Comparison of ENCODE assay signal across 8 cellular contexts in the genomic region with DNA sequence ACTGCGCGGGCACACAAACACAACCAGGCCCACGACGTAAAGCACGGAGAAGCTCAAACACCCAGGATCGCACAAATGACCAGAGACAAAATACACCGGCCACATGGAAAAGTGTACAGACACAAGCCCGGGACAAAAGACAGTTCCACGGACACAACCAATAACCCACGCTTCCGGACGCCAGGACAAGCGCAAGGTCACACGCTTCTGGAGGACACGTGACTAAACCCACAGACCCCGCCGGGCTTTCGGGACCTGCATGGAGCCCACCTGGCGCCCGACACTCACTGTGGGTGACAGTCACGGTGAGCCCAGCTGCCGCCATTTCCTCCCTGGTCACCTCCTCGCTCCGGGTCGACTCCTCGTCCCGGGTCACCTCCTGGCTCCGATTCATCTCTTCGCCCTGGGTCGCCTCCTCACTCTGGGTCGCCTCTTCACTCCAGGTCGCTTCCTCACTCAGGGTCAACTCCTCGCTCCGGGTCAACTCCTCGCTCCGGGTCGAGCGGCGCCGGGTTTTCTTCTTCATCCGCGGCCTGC. TPM values are rescaled to one million over a fixed set of nuclear protein-coding genes. Genes with fewer than 3 reads are reported as not detected.
DNase-seq lines count a peak whose midpoint lies in the region; ATAC-seq and TF ChIP-seq lines count a peak whose summit lies in the region.

No MANE protein-coding gene starts in this region.

- POLR2A ChIA-PET in activated B cell treated with CpG ODN at 0.5 μM for 24 hours (lab: Charles Lee): interaction anchor here (0.5 to 2.2 kb wide), 13 partner anchors 10 to 743 kb away, joined by 3 to 21 read pairs (median 3); partner anchors contain the start of genes B4GALT1, DNAJA1, NFX1 and NOL6

- H3K9me3 ChIP-seq in lower lobe of right lung: no peaks in the 10 kb centered on the region

- H3K9me3 Mint-ChIP-seq in activated B cell treated with CpG ODN at 0.5 μM for 24 hours: no peaks in the 10 kb centered on the region
- H3K9me3 Mint-ChIP-seq in dendritic cell treated with granulocyte-macrophage colony-stimulating factor and Interleukin-4, amounts not matched to agents 40 ng/mL and 50 ng/mL, for 4 days: no peaks in the 10 kb centered on the region

- peaks cover 69% of the 10 kb centered on the region for H3K36me3 Mint-ChIP-seq in activated B cell treated with CpG ODN at 0.5 μM for 24 hours (ENCODE audit: low read depth)
- peaks cover 90% of the 10 kb centered on the region for H3K36me3 Mint-ChIP-seq in dendritic cell treated with granulocyte-macrophage colony-stimulating factor and Interleukin-4, amounts not matched to agents 40 ng/mL and 50 ng/mL, for 4 days (ENCODE audit: low read depth)

- no peaks in the 10 kb centered on the region for H3K27me3 Mint-ChIP-seq in activated B cell treated with CpG ODN at 0.5 μM for 24 hours
- H3K27me3 Mint-ChIP-seq in dendritic cell treated with granulocyte-macrophage colony-stimulating factor and Interleukin-4, amounts not matched to agents 40 ng/mL and 50 ng/mL, for 4 days: no peaks in the 10 kb centered on the region

- intact Hi-C loops in activated B cell treated with CpG ODN at 0.5 μM for 24 hours (cut with micrococcal nuclease): loop anchor here (1.0 to 2.0 kb wide), 10 partner anchors 26 to 263 kb away; partner anchors contain the start of genes APTX, B4GALT1, DNAJA1 and NFX1
- intact Hi-C loops in dendritic cell treated with granulocyte-macrophage colony-stimulating factor and Interleukin-4, amounts not matched to agents 40 ng/mL and 50 ng/mL, for 4 days (cut with micrococcal nuclease): loop anchor here (1.0 to 2.0 kb wide), 3 partner anchors 36 to 188 kb away; partner anchors contain the start of genes B4GALT1 and SMU1
- intact Hi-C loops in lower lobe of right lung (cut with DNase I): no loop called here

- peaks cover 68% of the 10 kb centered on the region for H3K36me3 ChIP-seq in lower lobe of right lung

- H3K4me3 Mint-ChIP-seq in activated B cell treated with CpG ODN at 0.5 μM for 24 hours: peak overlapping the region; percentile 85
- H3K4me3 Mint-ChIP-seq in dendritic cell treated with granulocyte-macrophage colony-stimulating factor and Interleukin-4, amounts not matched to agents 40 ng/mL and 50 ng/mL, for 4 days: peak overlapping the region; percentile 84

- H3K27ac ChIP-seq in lower lobe of right lung: peak overlapping the region; percentile 92

- peaks cover 39% of the 10 kb centered on the region for H3K4me1 Mint-ChIP-seq in activated B cell treated with CpG ODN at 0.5 μM for 24 hours
- peaks cover 43% of the 10 kb centered on the region for H3K4me1 Mint-ChIP-seq in dendritic cell treated with granulocyte-macrophage colony-stimulating factor and Interleukin-4, amounts not matched to agents 40 ng/mL and 50 ng/mL, for 4 days (ENCODE audit: low read depth)

- peaks cover 28% of the 10 kb centered on the region for H3K4me1 ChIP-seq in lower lobe of right lung

- ATAC-seq in GM21367 (IDR thresholded peaks at IDR 0.05; ENCODE audit: unreplicated experiment): peak; percentile 21
- peak; percentile 2 for ATAC-seq in activated B cell treated with CpG ODN at 0.5 μM for 24 hours (ENCODE audit: low read depth)
- peak; percentile 7 to 42 for ATAC-seq in lower lobe of right lung

- H3K27me3 ChIP-seq in lower lobe of right lung (ENCODE audit: low read depth): no peaks in the 10 kb centered on the region

- DNase-seq in Daoy (ENCODE audit: low read depth) (peak; percentile 49), HS-27A (ENCODE audit: low read depth) (peak; percentile 14), activated B cell treated with CpG ODN at 0.5 μM for 24 hours (no peak), lower lobe of right lung (peak; percentile 78), iPS-NIHi7 (ENCODE audit: extremely low spot score) (no peak)
- peak in 2 of 3 experiments; percentile 8 to 9 for DNase-seq in stimulated activated CD4-positive, alpha-beta T cell treated with anti-CD3 and anti-CD28 coated beads, TNF-alpha, amount 100 ng/mL, for 4 hours (ENCODE audit: low read depth in 3 of 3)

- H3K27ac Mint-ChIP-seq in activated B cell treated with CpG ODN at 0.5 μM for 24 hours: peak overlapping the region; percentile 74
- peak overlapping the region; percentile 93 for H3K27ac Mint-ChIP-seq in dendritic cell treated with granulocyte-macrophage colony-stimulating factor and Interleukin-4, amounts not matched to agents 40 ng/mL and 50 ng/mL, for 4 days

- CTCF ChIA-PET in activated B cell treated with CpG ODN at 0.5 μM for 24 hours (lab: Charles Lee): interaction anchor here (1.2 kb wide), 1 partner anchor 23 kb away, joined by 3 read pairs; no protein-coding TSS in a partner anchor

- no peak for TF ChIP-seq CTCF in activated B cell treated with CpG ODN at 0.5 μM for 24 hours (IDR thresholded peaks at IDR 0.05)
- TF ChIP-seq CTCF in lower lobe of right lung (IDR thresholded peaks at IDR 0.05): no peak

- peak overlapping the region; percentile 93 for H3K4me3 ChIP-seq in lower lobe of right lung

RNA-seq across cellular contexts. Expression of gene BAG1, which starts 0.5 kb away (rescaled TPM):
- total RNA-seq in Daoy (2014; rRNA removed; shearing (Covaris generic)): 85.7 and 139 TPM in 2 replicates
- 58.3 and 58.9 TPM in 2 replicates for total RNA-seq in activated B cell treated with CpG ODN at 0.5 μM for 24 hours
- 98.5 TPM for total RNA-seq in lower lobe of right lung

RNA-seq across cellular contexts. Expression of gene CHMP5, which starts 0.8 kb away (rescaled TPM):
- 169 and 250 TPM in 2 replicates for total RNA-seq in Daoy (2014; rRNA removed; shearing (Covaris generic))
- total RNA-seq in activated B cell treated with CpG ODN at 0.5 μM for 24 hours: 27.4 and 28.1 TPM in 2 replicates
- total RNA-seq in lower lobe of right lung: 80.9 TPM

RNA-seq across cellular contexts. Expression of gene SPINK4, which starts 24.0 kb away (rescaled TPM):
- not detected in 2 replicates for total RNA-seq in Daoy (2014; rRNA removed; shearing (Covaris generic))
- not detected in 2 replicates for total RNA-seq in activated B cell treated with CpG ODN at 0.5 μM for 24 hours
- total RNA-seq in lower lobe of right lung: not detected

RNA-seq across cellular contexts. Expression of gene NFX1, which starts 26.3 kb away (rescaled TPM):
- total RNA-seq in Daoy (2014; rRNA removed; shearing (Covaris generic)): 20.3 and 29.1 TPM in 2 replicates
- 51.0 and 57.2 TPM in 2 replicates for total RNA-seq in activated B cell treated with CpG ODN at 0.5 μM for 24 hours
- 36.2 TPM for total RNA-seq in lower lobe of right lung

Comparison
In these comparisons a context has a peak if more than half of its experiments do, and no peak if none do; other contexts are left out.
1. DNase-seq: peak in Daoy (single experiment), HS-27A (single experiment), lower lobe of right lung (single experiment) and stimulated activated CD4-positive, alpha-beta T cell treated with anti-CD3 and anti-CD28 coated beads, TNF-alpha, amount 100 ng/mL, for 4 hours (2 of 3); none in activated B cell treated with CpG ODN at 0.5 μM for 24 hours (single experiment) and iPS-NIHi7 (single experiment).
2. Peak in every context shown above with its lines, with median percentiles within 50 percentile points of each other: ATAC-seq.